In genomic region chr14:103753809-103754208, GRCh38 we compare ENCODE assay signal across 20 cellular contexts.
"Had no signal": no experiment of that assay in that cellular context is flagged by ENCODE, and none has a peak within 500 bp of the region (broad histone marks: within the 10 kb centered on the region; RNA-seq: fewer than 3 reads in every experiment).

No MANE protein-coding gene starts in this region.

- DNase-seq: cortex of kidney; dorsolateral prefrontal cortex; effector CD8-positive, alpha-beta T cell; heart right ventricle; hypothalamus; kidney glomerular epithelial cell; mammary epithelial cell; natural killer cell; nucleus accumbens; pancreas; right cardiac atrium; small intestine; stimulated activated CD4-positive, alpha-beta T cell treated with anti-CD3 and anti-CD28 coated beads, Interleukin-2, amount 100 ng/mL, for 48 hours; stimulated activated naive CD8-positive, alpha-beta T cell treated with anti-CD3 and anti-CD28 coated beads, Interleukin-15, Interleukin-2, amounts not matched to agents 100 U/mL and 50 U/mL, for 24 hours; tibial artery; upper lobe of right lung had no signal

- H3K9me3 ChIP-seq: heart right ventricle, pancreas, tibial artery, upper lobe of right lung had no signal

- H3K9me3 Mint-ChIP-seq: natural killer cell; neural progenitor cell; stimulated activated effector memory CD8-positive, alpha-beta T cell treated with anti-CD3 and anti-CD28 coated beads, Interleukin-12 subunit alpha, Interleukin-12 subunit beta, amount 100 ng/mL, for 72 hours had no signal

- H3K4me1 ChIP-seq: neural progenitor cell, pancreas, tibial artery, upper lobe of right lung had no signal

- H3K27me3 ChIP-seq: dorsolateral prefrontal cortex, heart right ventricle, neural progenitor cell, pancreas, tibial artery, upper lobe of right lung had no signal

- H3K27me3 Mint-ChIP-seq: progenitor cell of endocrine pancreas had no signal

- H3K36me3 ChIP-seq: neural progenitor cell had no signal

- ATAC-seq: heart right ventricle; left lobe of liver; natural killer cell; pancreas; right cardiac atrium; stimulated activated effector memory CD8-positive, alpha-beta T cell treated with anti-CD3 and anti-CD28 coated beads, Interleukin-12 subunit alpha, Interleukin-12 subunit beta, amount 100 ng/mL, for 72 hours; stimulated activated naive CD8-positive, alpha-beta T cell treated with anti-CD3 and anti-CD28 coated beads, Interleukin-15, Interleukin-2, amounts not matched to agents 100 U/mL and 50 U/mL, for 24 hours; upper lobe of right lung had no signal

- H3K27ac ChIP-seq: dorsolateral prefrontal cortex, heart right ventricle, neural progenitor cell, pancreas, tibial artery, upper lobe of right lung had no signal

- H3K4me1 Mint-ChIP-seq: natural killer cell had no signal

- H3K4me3 Mint-ChIP-seq: natural killer cell; neural progenitor cell; stimulated activated effector memory CD8-positive, alpha-beta T cell treated with anti-CD3 and anti-CD28 coated beads, Interleukin-12 subunit alpha, Interleukin-12 subunit beta, amount 100 ng/mL, for 72 hours had no signal

- H3K27ac Mint-ChIP-seq: natural killer cell; neural progenitor cell; progenitor cell of endocrine pancreas; stimulated activated effector memory CD8-positive, alpha-beta T cell treated with anti-CD3 and anti-CD28 coated beads, Interleukin-12 subunit alpha, Interleukin-12 subunit beta, amount 100 ng/mL, for 72 hours had no signal

- H3K36me3 Mint-ChIP-seq: neural progenitor cell had no signal

- H3K4me3 ChIP-seq: dorsolateral prefrontal cortex, heart right ventricle, neural progenitor cell, pancreas, tibial artery, upper lobe of right lung had no signal
